Comparison of ENCODE assay signal across 15 cellular contexts in the genomic region with DNA sequence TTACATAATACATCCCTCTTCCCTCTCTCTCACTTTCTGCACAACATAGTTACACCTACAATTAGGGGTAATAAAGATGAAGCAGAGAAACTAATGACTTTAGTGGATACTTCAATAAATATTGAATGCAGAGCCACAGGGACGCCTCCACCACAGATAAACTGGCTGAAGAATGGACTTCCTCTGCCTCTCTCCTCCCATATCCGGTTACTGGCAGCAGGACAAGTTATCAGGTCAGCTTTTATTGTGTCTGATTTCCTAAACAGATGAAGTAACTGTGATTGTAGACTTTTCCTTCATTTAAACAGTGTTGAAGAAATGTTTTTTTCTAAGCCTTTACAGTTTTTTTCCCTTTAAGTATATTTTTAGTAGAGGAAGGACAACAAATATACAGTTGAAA.
DNase-seq lines count a peak whose midpoint lies in the region; ATAC-seq and TF ChIP-seq lines count a peak whose summit lies in the region.
"Had no signal": no experiment of that assay in that cellular context is flagged by ENCODE, and none has a peak within 500 bp of the region (broad histone marks: within the 10 kb centered on the region; RNA-seq: fewer than 3 reads in every experiment).

No MANE protein-coding gene starts in this region.

- H3K36me3 ChIP-seq in GM23248 (ENCODE audit: low read depth) (no peaks in the 10 kb centered on the region), SK-N-SH (replicated peaks in 1 of 2; ENCODE audit: control insufficient read depth in 1 of 2, insufficient read depth in 2 of 2, low read length in 1 of 2) (peaks cover 3 to 32% of the 10 kb centered on the region in 2 experiments)
- H3K36me3 ChIP-seq in CD4-positive, alpha-beta memory T cell (ENCODE audit: insufficient read depth, low read length): no peaks in the 10 kb centered on the region
- H3K36me3 ChIP-seq: tibial artery had no signal

- no peaks in the 10 kb centered on the region for H3F3A ChIP-seq in GM23248 (ENCODE audit: insufficient read depth)
- H3F3A ChIP-seq in SK-N-SH (replicated peaks; ENCODE audit: insufficient read depth): no peaks in the 10 kb centered on the region

- no peaks in the 10 kb centered on the region for H3K9me3 Mint-ChIP-seq in CD4-positive, alpha-beta memory T cell
- H3K9me3 Mint-ChIP-seq: CD8-positive, alpha-beta T cell had no signal

- H3K79me2 ChIP-seq in GM23248 (ENCODE audit: insufficient read depth) (no peaks in the 10 kb centered on the region), SK-N-SH (ENCODE audit: insufficient read depth) (no peaks in the 10 kb centered on the region)

- intact Hi-C loops in CD4-positive, alpha-beta memory T cell (cut with micrococcal nuclease): no loop called here

- peaks cover 0 to 4% of the 10 kb centered on the region in 2 donors for H3K27me3 Mint-ChIP-seq in CD4-positive, alpha-beta memory T cell

- H3K9me2 ChIP-seq in GM23248 (ENCODE audit: insufficient read depth) (no peaks in the 10 kb centered on the region), SK-N-SH (no peaks in the 10 kb centered on the region)

- H3K4me1 ChIP-seq in GM23248 (ENCODE audit: insufficient read depth) (peaks cover 17% of the 10 kb centered on the region), SK-N-SH (ENCODE audit: control insufficient read depth in 1 of 2, insufficient read depth in 2 of 2, low read depth in 1 of 2, low read length in 1 of 2) (peaks cover 0 to 16% of the 10 kb centered on the region in 2 experiments; a peak in 2 of 4 replicates)
- no peaks in the 10 kb centered on the region for H3K4me1 ChIP-seq in CD4-positive, alpha-beta memory T cell (ENCODE audit: insufficient read depth, low read length)

- POLR2A ChIA-PET in SK-N-SH (lab: Yijun Ruan, JAX): no interaction called here
- POLR2A ChIA-PET in CD4-positive, alpha-beta memory T cell (lab: Charles Lee; ENCODE audit: partially characterized antibody): no interaction called here

- H4K20me1 ChIP-seq in GM23248 (ENCODE audit: insufficient read depth) (no peaks in the 10 kb centered on the region), SK-N-SH (ENCODE audit: insufficient read depth) (no peaks in the 10 kb centered on the region)

- H3K4me1 Mint-ChIP-seq in CD4-positive, alpha-beta memory T cell: no peaks in the 10 kb centered on the region

- H3K4me3 ChIP-seq in GM23248 (no peak overlapping the region), SK-N-SH (ENCODE audit: low read depth in 2 of 2, low read length in 1 of 2) (no peak overlapping the region), fibroblast of mammary gland (ENCODE audit: control insufficient read depth, low read depth, low read length) (no peak overlapping the region)
- no peak overlapping the region for H3K4me3 ChIP-seq in CD4-positive, alpha-beta memory T cell (ENCODE audit: low read length in 2 of 2)
- H3K4me3 ChIP-seq: lung, tibial artery had no signal

- no peak for TF ChIP-seq CTCF in SK-N-SH (IDR thresholded peaks at IDR 0.05)
- TF ChIP-seq CTCF in fibroblast of mammary gland (conservative IDR thresholded peaks at IDR 0.05; ENCODE audit: control insufficient read depth, insufficient read depth, low read depth, low read length): no peak

- in situ Hi-C loops in GM23248 (cut with MboI): no loop called here

- no peaks in the 10 kb centered on the region for H3K36me3 Mint-ChIP-seq in CD4-positive, alpha-beta memory T cell
- H3K36me3 Mint-ChIP-seq: activated naive CD8-positive, alpha-beta T cell; CD8-positive, alpha-beta T cell had no signal

- H3K4me2 ChIP-seq in GM23248 (ENCODE audit: unreplicated experiment) (peak overlapping the region; percentile 23), SK-N-SH (no peak overlapping the region)

- no peak overlapping the region for H3K4me3 Mint-ChIP-seq in CD4-positive, alpha-beta memory T cell
- H3K4me3 Mint-ChIP-seq: activated naive CD8-positive, alpha-beta T cell; CD8-positive, alpha-beta T cell had no signal

- H3K27me3 ChIP-seq in GM23248 (replicated peaks; ENCODE audit: insufficient read depth): no peaks in the 10 kb centered on the region
- H3K27me3 ChIP-seq in SK-N-SH (ENCODE audit: insufficient read depth): no peaks in the 10 kb centered on the region
- no peaks in the 10 kb centered on the region for H3K27me3 ChIP-seq in CD4-positive, alpha-beta memory T cell (ENCODE audit: insufficient read depth, low read length)
- H3K27me3 ChIP-seq: tibial artery had no signal

- H3K27ac Mint-ChIP-seq in CD4-positive, alpha-beta memory T cell: no peak overlapping the region
- H3K27ac Mint-ChIP-seq: activated naive CD8-positive, alpha-beta T cell; CD8-positive, alpha-beta T cell had no signal

- H3K9me3 ChIP-seq in GM23248 (ENCODE audit: low read depth) (no peaks in the 10 kb centered on the region), SK-N-SH (no peaks in the 10 kb centered on the region)
- H3K9me3 ChIP-seq in CD4-positive, alpha-beta memory T cell (ENCODE audit: control insufficient read depth in 1 of 2, low read length in 2 of 2): no peaks in the 10 kb centered on the region
- H3K9me3 ChIP-seq: tibial artery had no signal

- H3K27ac ChIP-seq in GM23248: no peak overlapping the region
- H3K27ac ChIP-seq in SK-N-SH (ENCODE audit: low read depth in 2 of 2, low read length in 1 of 2): peak overlapping the region; percentile 26 to 31; a peak in 2 of 4 replicates
- no peak overlapping the region for H3K27ac ChIP-seq in CD4-positive, alpha-beta memory T cell (ENCODE audit: low read depth, low read length)
- H3K27ac ChIP-seq: tibial artery had no signal

- H2AFZ ChIP-seq in GM23248: no peak overlapping the region
- H2AFZ ChIP-seq in SK-N-SH (ENCODE audit: low read depth): no peak overlapping the region

- no peak overlapping the region for H3K9ac ChIP-seq in GM23248
- H3K9ac ChIP-seq in SK-N-SH: no peak overlapping the region

- TF ChIP-seq RAD21 in SK-N-SH (IDR thresholded peaks at IDR 0.05; ENCODE audit: low read length): no peak

- peak; percentile 25 for DNase-seq in GM23248
- no peak for DNase-seq in SK-N-SH
- peak; percentile 7 for DNase-seq in fibroblast of mammary gland (ENCODE audit: low read depth)
- peak; percentile 71 for DNase-seq in pulmonary artery endothelial cell (ENCODE audit: low read depth, low spot score)
- no peak for DNase-seq in CD4-positive, alpha-beta memory T cell
- DNase-seq: activated CD8-positive, alpha-beta memory T cell treated with anti-CD3 and anti-CD28 coated beads, Interleukin-2, amount 50 U/mL, for 4 hours; CD8-positive, alpha-beta T cell; NCI-H446 treated with DMSO at 0.1 percent for 48 hours; RPMI8226 had no signal

- CTCF ChIA-PET in SK-N-SH (lab: Yijun Ruan, JAX): no interaction called here
- CTCF ChIA-PET in CD4-positive, alpha-beta memory T cell (lab: Charles Lee; ENCODE audit: partially characterized antibody): no interaction called here

- 68 to 84% methylated on average over 2 of the region's 2 CpGs for WGBS in GM23248 (ENCODE audit: low coverage in 1 of 2, low lambda C conversion rate in 2 of 2, missing lambda C conversion rate in 2 of 2), 2 experiments
- WGBS in SK-N-SH (ENCODE audit: low lambda C conversion rate): 17% methylated on average over 2 of the region's 2 CpGs

- TF ChIP-seq EP300 in SK-N-SH (IDR thresholded peaks at IDR 0.05; ENCODE audit: borderline replicate concordance in 1 of 2, low read depth in 1 of 2, low read length in 1 of 2): no peak

- ATAC-seq in HG03432 (IDR thresholded peaks at IDR 0.05; ENCODE audit: unreplicated experiment) (no peak), GM21717 (IDR thresholded peaks at IDR 0.05; ENCODE audit: unreplicated experiment) (no peak), GM19467 (IDR thresholded peaks at IDR 0.05; ENCODE audit: unreplicated experiment) (no peak)
- ATAC-seq: CD8-positive, alpha-beta T cell had no signal

TF ChIP-seq in SK-N-SH, 30 proteins besides CTCF, POLR2A, EP300 and RAD21:
- TF ChIP-seq TCF12 (IDR thresholded peaks at IDR 0.05) (no peak), TAF1 (IDR thresholded peaks at IDR 0.05; ENCODE audit: borderline replicate concordance, low read depth, low read length) (no peak), RCOR1 (IDR thresholded peaks at IDR 0.05; ENCODE audit: low read length) (no peak), NFIC (IDR thresholded peaks at IDR 0.05; ENCODE audit: borderline replicate concordance) (no peak), RXRA (IDR thresholded peaks at IDR 0.05; ENCODE audit: borderline replicate concordance, low read depth) (no peak), CHD2 (IDR thresholded peaks at IDR 0.05; ENCODE audit: low read length, partially characterized antibody) (no peak), NRF1 (IDR thresholded peaks at IDR 0.05; ENCODE audit: low read depth, low read length) (no peak)
- TF ChIP-seq, protein P1, sequence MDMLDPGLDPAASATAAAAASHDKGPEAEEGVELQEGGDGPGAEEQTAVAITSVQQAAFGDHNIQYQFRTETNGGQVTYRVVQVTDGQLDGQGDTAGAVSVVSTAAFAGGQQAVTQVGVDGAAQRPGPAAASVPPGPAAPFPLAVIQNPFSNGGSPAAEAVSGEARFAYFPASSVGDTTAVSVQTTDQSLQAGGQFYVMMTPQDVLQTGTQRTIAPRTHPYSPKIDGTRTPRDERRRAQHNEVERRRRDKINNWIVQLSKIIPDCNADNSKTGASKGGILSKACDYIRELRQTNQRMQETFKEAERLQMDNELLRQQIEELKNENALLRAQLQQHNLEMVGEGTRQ (IDR thresholded peaks at IDR 0.05; ENCODE audit: borderline replicate concordance, low read depth, low read length): no peak

Comparison
In these comparisons a context has a peak if more than half of its experiments do, and no peak if none do; other contexts are left out.
1. DNase-seq: peak in GM23248 (single experiment), fibroblast of mammary gland (single experiment) and pulmonary artery endothelial cell (single experiment); none in SK-N-SH (single experiment) and CD4-positive, alpha-beta memory T cell (0 of 5).
2. H3K27ac ChIP-seq: peak in SK-N-SH (2 of 2); none in GM23248 (single experiment) and CD4-positive, alpha-beta memory T cell (single experiment).